2 cellular contexts compared by ENCODE assay signal in the genomic region with DNA sequence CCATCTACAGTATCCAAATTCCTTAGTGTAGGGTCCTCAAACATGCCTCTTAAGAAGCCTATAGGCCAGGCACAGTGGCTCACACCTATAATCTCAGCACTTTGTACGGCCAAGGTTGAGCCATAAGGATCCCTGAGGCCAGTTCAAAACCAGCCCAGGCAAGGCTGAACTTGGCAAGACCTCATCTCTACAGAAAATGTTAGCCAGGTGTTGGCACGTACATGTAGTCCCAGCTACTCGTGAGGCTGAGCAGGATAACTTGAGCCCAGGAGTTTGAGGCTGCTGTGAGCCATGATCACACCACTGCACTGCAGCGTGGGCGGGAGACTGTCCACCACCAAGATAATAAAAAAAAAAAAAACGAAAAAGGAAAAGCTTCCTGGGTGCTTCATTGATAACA.
A peak's percentile ranks its signal among the peaks of the same experiment; 100 is the strongest.
TF ChIP-seq lines count a peak whose summit lies in the region.

No MANE protein-coding gene starts in this region.

TF ChIP-seq in HepG2, 621 proteins besides CTCF, POLR2A, EP300 and RAD21:
- no peak for TF ChIP-seq ZNF704 (CRISPR knock-in tag; IDR thresholded peaks at IDR 0.05; ENCODE audit: borderline replicate concordance)
- no peak for TF ChIP-seq ZNF276 (CRISPR knock-in tag; IDR thresholded peaks at IDR 0.05; ENCODE audit: low read depth)
- no peak for TF ChIP-seq LCORL (IDR thresholded peaks at IDR 0.05)
- TF ChIP-seq LCORL (CRISPR knock-in tag; IDR thresholded peaks at IDR 0.05): no peak
- no peak for TF ChIP-seq ZNF510 (CRISPR knock-in tag; IDR thresholded peaks at IDR 0.05; ENCODE audit: low read depth)
- no peak for TF ChIP-seq ZFP90 (CRISPR knock-in tag; IDR thresholded peaks at IDR 0.05; ENCODE audit: borderline replicate concordance)
- TF ChIP-seq ZMYM3 (CRISPR knock-in tag; IDR thresholded peaks at IDR 0.05): no peak
- no peak for TF ChIP-seq MTA1 (CRISPR knock-in tag; IDR thresholded peaks at IDR 0.05; ENCODE audit: borderline replicate concordance)
- TF ChIP-seq POLR2AphosphoS2 (IDR thresholded peaks at IDR 0.05; ENCODE audit: low read depth, low read length): 0 out of 2 replicates have a peak, but pooled peaks have one; percentile 4
- TF ChIP-seq ZNF296 (CRISPR knock-in tag; conservative IDR thresholded peaks at IDR 0.05): no peak
- TF ChIP-seq HDAC6 (IDR thresholded peaks at IDR 0.05; ENCODE audit: low read depth, low read length): no peak
- peak; percentile 59 for TF ChIP-seq RBM22 (optimal IDR thresholded peaks at IDR 0.05; ENCODE audit: low read length)
TF ChIP-seq in HepG2: peak in this region for 2.

TF ChIP-seq in H1, 55 proteins besides CTCF, POLR2A, EP300 and RAD21:
- TF ChIP-seq ZNF274 (IDR thresholded peaks at IDR 0.05; ENCODE audit: borderline replicate concordance, extremely low read depth, low read length) (no peak), POLR2AphosphoS5 (IDR thresholded peaks at IDR 0.05; ENCODE audit: low read depth, low read length) (peak; percentile 60; the same call in 1 of the 2 replicates)
